Comparison of ENCODE assay signal across 27 cellular contexts in genomic region chr11:101620026-101620425, GRCh38. TPM values are rescaled to one million over a fixed set of nuclear protein-coding genes. Genes with fewer than 3 reads are reported as not detected.
A peak's percentile ranks its signal among the peaks of the same experiment; 100 is the strongest.
DNase-seq lines count a peak whose midpoint lies in the region; ATAC-seq, FAIRE-seq and TF ChIP-seq lines count a peak whose summit lies in the region.
"Had no signal": no experiment of that assay in that cellular context is flagged by ENCODE, and none has a peak within 500 bp of the region (broad histone marks: within the 10 kb centered on the region; RNA-seq: fewer than 3 reads in every experiment).

No MANE protein-coding gene starts in this region.

- no peaks in the 10 kb centered on the region for H3K9me2 ChIP-seq in Loucy (replicated peaks; ENCODE audit: low read depth, low read length)
- H3K9me2 ChIP-seq: SK-N-SH had no signal

- no peak for FAIRE-seq in GM12878 (lab: Jason Lieb, UNC)
- FAIRE-seq: H54 had no signal

- DNase-seq in DMS53 (lab: John Stamatoyannopoulos, UW), result peak; percentile 53
- no peak for DNase-seq in GM12864 (ENCODE audit: low read depth)
- DNase-seq in GM12878 (ENCODE audit: low read depth, low spot score), result no peak
- DNase-seq in body of pancreas, result no peak
- DNase-seq in CD8-positive, alpha-beta memory T cell, result no peak
- DNase-seq in NCI-H526 (lab: John Stamatoyannopoulos, UW), result no peak
- DNase-seq in prostate gland (ENCODE audit: low spot score), result no peak
- DNase-seq: CD8-positive, alpha-beta T cell; GDM1; MV-4-11; NCI-H1417; NCI-H187 treated with DMSO at 0.1 percent for 48 hours; NCI-H2171; NCI-H446; NCI-H69; NK-92 treated with Interleukin-12 subunit alpha and Interleukin-12 subunit beta, amount 100 ng/mL, for 24 hours; SHP77; SK-N-SH; T-helper 1 cell; T-helper 9 cell had no signal

- H3K9ac ChIP-seq in Loucy (ENCODE audit: low read depth, low read length, poor library complexity, severe bottlenecking), result no peak overlapping the region
- no peak overlapping the region for H3K9ac ChIP-seq in GM12878 (ENCODE audit: control insufficient read depth, insufficient read depth, low read length)
- H3K9ac ChIP-seq: BLaER1, SK-N-SH had no signal

- no peaks in the 10 kb centered on the region for H3K36me3 ChIP-seq in Loucy (ENCODE audit: insufficient read depth, low read length)
- H3K36me3 ChIP-seq in GM12878 (ENCODE audit: control insufficient read depth in 2 of 2, insufficient read depth in 2 of 2, low read length in 1 of 2), result no peaks in the 10 kb centered on the region
- H3K36me3 ChIP-seq in body of pancreas (replicated peaks in 1 of 2; ENCODE audit: insufficient read depth in 1 of 2, low read depth in 2 of 2), result no peaks in the 10 kb centered on the region
- H3K36me3 ChIP-seq in CD8-positive, alpha-beta memory T cell (ENCODE audit: insufficient read depth, low read length), result no peaks in the 10 kb centered on the region
- no peaks in the 10 kb centered on the region for H3K36me3 ChIP-seq in prostate gland
- H3K36me3 ChIP-seq: BLaER1 had no signal

- H4K20me1 ChIP-seq in Loucy (ENCODE audit: insufficient read depth, low read length, poor library complexity, severe bottlenecking) (no peaks in the 10 kb centered on the region), GM12878 (ENCODE audit: control insufficient read depth, insufficient read depth) (no peaks in the 10 kb centered on the region)
- H4K20me1 ChIP-seq: BLaER1 had no signal

- TF ChIP-seq POLR2A in GM12878 (IDR thresholded peaks at IDR 0.05; ENCODE audit: low read depth, low read length), result no peak
- TF ChIP-seq POLR2A in body of pancreas (IDR thresholded peaks at IDR 0.05), result no peak
- no peak for TF ChIP-seq POLR2A in prostate gland (IDR thresholded peaks at IDR 0.05)

- CTCF ChIA-PET in GM12878 (lab: Yijun Ruan, JAX), result interaction anchor here (0.6 to 1.6 kb wide), 3 partner anchors 9 to 351 kb away, joined by 3 to 4 read pairs (median 3); no protein-coding TSS in a partner anchor
- CTCF ChIA-PET in CD8-positive, alpha-beta memory T cell (lab: Charles Lee), result no interaction called here

- ATAC-seq in GM12878 (no peak), body of pancreas (no peak)
- ATAC-seq: CD8-positive, alpha-beta T cell had no signal

- H3K27ac ChIP-seq in GM12878 (ENCODE audit: control insufficient read depth, insufficient read depth) (no peak overlapping the region), body of pancreas (no peak overlapping the region), prostate gland (no peak overlapping the region)
- no peak overlapping the region for H3K27ac ChIP-seq in CD8-positive, alpha-beta memory T cell (ENCODE audit: low read depth, low read length)
- H3K27ac ChIP-seq: BLaER1 had no signal

- H3K9me3 ChIP-seq in Loucy (ENCODE audit: insufficient read depth, low read depth, low read length) (no peaks in the 10 kb centered on the region), GM12878 (replicated peaks; ENCODE audit: control insufficient read depth, insufficient read depth, low read length) (no peaks in the 10 kb centered on the region), body of pancreas (no peaks in the 10 kb centered on the region), prostate gland (no peaks in the 10 kb centered on the region)
- no peaks in the 10 kb centered on the region for H3K9me3 ChIP-seq in CD8-positive, alpha-beta memory T cell (ENCODE audit: low read length)
- H3K9me3 ChIP-seq: BLaER1, SK-N-SH had no signal

- H3K4me3 Mint-ChIP-seq in CD8-positive, alpha-beta memory T cell, result no peak overlapping the region
- H3K4me3 Mint-ChIP-seq: CD8-positive, alpha-beta T cell; IgD-negative memory B cell had no signal

- no peaks in the 10 kb centered on the region for H3K36me3 Mint-ChIP-seq in CD8-positive, alpha-beta memory T cell
- H3K36me3 Mint-ChIP-seq: CD8-positive, alpha-beta T cell; IgD-negative memory B cell had no signal

- in situ Hi-C loops in GM12878 (cut with MboI), result no loop called here

- no peaks in the 10 kb centered on the region for H3K4me1 ChIP-seq in Loucy (ENCODE audit: insufficient read depth, low read length, poor library complexity, severe bottlenecking)
- H3K4me1 ChIP-seq in GM12878 (ENCODE audit: control insufficient read depth, insufficient read depth, low read length), result no peaks in the 10 kb centered on the region
- no peaks in the 10 kb centered on the region for H3K4me1 ChIP-seq in body of pancreas
- no peaks in the 10 kb centered on the region for H3K4me1 ChIP-seq in CD8-positive, alpha-beta memory T cell (ENCODE audit: insufficient read depth, low read length)
- no peaks in the 10 kb centered on the region for H3K4me1 ChIP-seq in prostate gland (replicated peaks)
- H3K4me1 ChIP-seq: BLaER1 had no signal

- no peaks in the 10 kb centered on the region for H3K4me1 Mint-ChIP-seq in CD8-positive, alpha-beta memory T cell

- no peak overlapping the region for H3K4me2 ChIP-seq in Loucy (ENCODE audit: low read depth, low read length, poor library complexity, severe bottlenecking)
- H3K4me2 ChIP-seq in GM12878 (ENCODE audit: control insufficient read depth, insufficient read depth), result no peak overlapping the region
- H3K4me2 ChIP-seq: BLaER1, SK-N-SH had no signal

- H2AFZ ChIP-seq in Loucy (ENCODE audit: low read length) (no peak overlapping the region), GM12878 (ENCODE audit: control insufficient read depth, low read depth, low read length) (no peak overlapping the region)

- POLR2A ChIA-PET in GM12878 (lab: Charles Lee), result no interaction called here
- POLR2A ChIA-PET in CD8-positive, alpha-beta memory T cell (lab: Charles Lee), result no interaction called here

- no peak for TF ChIP-seq EP300 in GM12878 (IDR thresholded peaks at IDR 0.05; ENCODE audit: borderline replicate concordance in 1 of 2, control insufficient read depth in 1 of 2, low read depth in 2 of 2, low read length in 2 of 2)

- peaks cover 0 to 5% (median 3%) of the 10 kb centered on the region in 5 donors for H3K9me3 Mint-ChIP-seq in CD8-positive, alpha-beta memory T cell
- H3K9me3 Mint-ChIP-seq: CD8-positive, alpha-beta T cell; IgD-negative memory B cell had no signal

- TF ChIP-seq CTCF in GM12864 (IDR thresholded peaks at IDR 0.05; ENCODE audit: low read depth, low read length, missing control alignments), result peak; percentile 1
- TF ChIP-seq CTCF in Loucy (conservative IDR thresholded peaks at IDR 0.05; ENCODE audit: low read length), result peak; percentile 42
- TF ChIP-seq CTCF in GM12878 (IDR thresholded peaks at IDR 0.05 in 2 of 3, conservative IDR thresholded peaks at IDR 0.05 in 1 of 3; ENCODE audit: control insufficient read depth in 2 of 3, extremely low read depth in 1 of 3, insufficient read depth in 1 of 3, low read depth in 3 of 3, low read length in 3 of 3), result peak in 1 of 3 experiments; percentile 9; a peak in 1 of 6 replicates
- no peak for TF ChIP-seq CTCF in body of pancreas (IDR thresholded peaks at IDR 0.05)
- no peak for TF ChIP-seq CTCF in prostate gland (IDR thresholded peaks at IDR 0.05)

- BruUV-seq in GM12878 (replicated peaks; lab: Mats Ljungman, UMichigan), result no TSS peak

- no peak overlapping the region for H3K4me3 ChIP-seq in GM12864 (ENCODE audit: low read depth, low read length)
- no peak overlapping the region for H3K4me3 ChIP-seq in Loucy (ENCODE audit: low read length, poor library complexity, severe bottlenecking)
- no peak overlapping the region for H3K4me3 ChIP-seq in GM12878
- no peak overlapping the region for H3K4me3 ChIP-seq in body of pancreas
- H3K4me3 ChIP-seq in CD8-positive, alpha-beta memory T cell (ENCODE audit: low read length), result no peak overlapping the region
- no peak overlapping the region for H3K4me3 ChIP-seq in prostate gland
- H3K4me3 ChIP-seq: BLaER1 had no signal

- WGBS in GM12878 (ENCODE audit: insufficient coverage, insufficient replicate concordance, low lambda C conversion rate, missing lambda C conversion rate), result 0% methylated on average over 3 of the region's 3 CpGs
- 22 to 23% methylated on average over 3 of the region's 3 CpGs for WGBS in body of pancreas, 2 donors
- WGBS in prostate gland, result 23% methylated on average over 3 of the region's 3 CpGs

- intact Hi-C loops in GM12878 (cut with micrococcal nuclease; ENCODE audit: unreplicated experiment), result no loop called here
- intact Hi-C loops in body of pancreas (cut with DNase I), result no loop called here
- intact Hi-C loops in prostate gland (cut with DNase I), result no loop called here

- H3K79me2 ChIP-seq in Loucy (ENCODE audit: insufficient read depth, low read length) (no peaks in the 10 kb centered on the region), GM12878 (ENCODE audit: control insufficient read depth, insufficient read depth, low read length) (no peaks in the 10 kb centered on the region)

- RAD21 ChIA-PET in GM12878 (lab: Charles Lee; ENCODE audit: unreplicated experiment), result no interaction called here

- H3K27me3 ChIP-seq in Loucy (ENCODE audit: insufficient read depth, low read length, poor library complexity, severe bottlenecking) (no peaks in the 10 kb centered on the region), GM12878 (replicated peaks in 1 of 2; ENCODE audit: control insufficient read depth in 2 of 2, insufficient read depth in 2 of 2, low read length in 1 of 2) (no peaks in the 10 kb centered on the region), body of pancreas (no peaks in the 10 kb centered on the region), prostate gland (replicated peaks; ENCODE audit: insufficient read depth) (no peaks in the 10 kb centered on the region)
- no peaks in the 10 kb centered on the region for H3K27me3 ChIP-seq in CD8-positive, alpha-beta memory T cell (ENCODE audit: insufficient read depth, low read length, poor library complexity, severe bottlenecking)
- H3K27me3 ChIP-seq: BLaER1 had no signal

- H3K27me3 Mint-ChIP-seq in CD8-positive, alpha-beta memory T cell, result no peaks in the 10 kb centered on the region
- H3K27me3 Mint-ChIP-seq: IgD-negative memory B cell had no signal

- H3K27ac Mint-ChIP-seq in CD8-positive, alpha-beta memory T cell, result no peak overlapping the region
- H3K27ac Mint-ChIP-seq: CD8-positive, alpha-beta T cell; IgD-negative memory B cell had no signal

- peak; percentile 37 for TF ChIP-seq RAD21 in GM12878 (IDR thresholded peaks at IDR 0.05; ENCODE audit: insufficient read depth, low read depth, low read length)

- SMC1A ChIA-PET in GM12878 (lab: Charles Lee; ENCODE audit: uncharacterized antibody, unreplicated experiment), result interaction anchor here (0.6 to 1.1 kb wide), 2 partner anchors 241 to 921 kb away, joined by 3 read pairs; no protein-coding TSS in a partner anchor

- H3F3A ChIP-seq in Loucy (ENCODE audit: low read depth), result no peaks in the 10 kb centered on the region

RNA-seq across cellular contexts. Expression of gene TRPC6, which starts 36.2 kb away (rescaled TPM):
- total RNA-seq in GM12878 (2013; cell fraction: nucleolus; rRNA removed), result not detected in 2 replicates
- total RNA-seq in GM12878 (2014; rRNA removed), result not detected in 2 replicates
- total RNA-seq in GM12878 (2014; rRNA removed; fragmentation: Illumina TruSeq; extraction: Trizol), result not detected in 2 replicates
- total RNA-seq in GM12878 (2021), result not detected in 2 replicates
- polyA plus RNA-seq in GM12878 (2011; ENCODE audit: low read depth), result not detected
- polyA plus RNA-seq in GM12878 (2011; rRNA removed), result not detected in 2 replicates
- polyA plus RNA-seq in GM12878 (2011; cell fraction: cytosol; rRNA removed), result not detected in 2 replicates
- not detected in 2 replicates for polyA plus RNA-seq in GM12878 (2011; cell fraction: nucleus; rRNA removed)
- not detected in 2 replicates for polyA plus RNA-seq in GM12878 (2012)
- not detected in 2 replicates for polyA plus RNA-seq in GM12878 (2014; fragmentation: Illumina TruSeq; extraction: Trizol)
- polyA plus RNA-seq in GM12878 (2014; fragmentation: Nextera tagmentation; extraction: Ambion mirVana), result not detected
- polyA plus RNA-seq in GM12878 (2014; rRNA removed), result not detected in 2 replicates
- polyA plus RNA-seq in GM12878 (2016; fragmentation: Nextera tagmentation; extraction: Ambion mirVana), result not detected
- not detected in 2 replicates for polyA minus RNA-seq in GM12878 (2011; rRNA and poly(A)+ RNA removed)
- polyA minus RNA-seq in GM12878 (2011; cell fraction: cytosol; rRNA and poly(A)+ RNA removed), result not detected in 2 replicates
- not detected in 2 replicates for polyA minus RNA-seq in GM12878 (2011; cell fraction: nucleus; rRNA and poly(A)+ RNA removed)
- 1 to 10 TPM in 1 of 2 donors, under 1 TPM in 1; 0.52 to 4.0 TPM for total RNA-seq in body of pancreas
- total RNA-seq in CD8-positive, alpha-beta memory T cell, result not detected
- polyA plus RNA-seq in CD8-positive, alpha-beta memory T cell, result not detected
- 1 to 10 TPM; 1.1 to 4.1 TPM for total RNA-seq in prostate gland
- total RNA-seq: A673; CD8-positive, alpha-beta T cell; Daoy; LHCN-M2 had no signal
- polyA plus RNA-seq: IgD-negative memory B cell, SK-N-SH had no signal

Comparison
In these comparisons a context has a peak if more than half of its experiments do, and no peak if none do; other contexts are left out.
1. CTCF ChIP-seq: peak in GM12864 (single experiment) and Loucy (single experiment); none in body of pancreas (0 of 7) and prostate gland (0 of 4).